Comparison of ENCODE assay signal across 28 cellular contexts in genomic region chr9:100267211-100267610, GRCh38.
"Had no signal": no experiment of that assay in that cellular context is flagged by ENCODE, and none has a peak within 500 bp of the region (broad histone marks: within the 10 kb centered on the region; RNA-seq: fewer than 3 reads in every experiment).

No MANE protein-coding gene starts in this region.

- H3K27me3 ChIP-seq: esophagus squamous epithelium, gastrocnemius medialis, heart right ventricle, left lung had no signal

- DNase-seq: cortex of kidney; effector CD8-positive, alpha-beta T cell; effector memory CD8-positive, alpha-beta T cell; endodermal cell; erythroblast; esophagus squamous epithelium; foreskin fibroblast; foreskin melanocyte; gastrocnemius medialis; glutamatergic neuron; head of caudate nucleus; heart right ventricle; hippocampal formation; left cardiac atrium; left lung; left ventricle myocardium superior; lower lobe of right lung; mesenchymal stem cell; mucosa of descending colon; naive B cell; naive thymus-derived CD8-positive, alpha-beta T cell had no signal

- H3K27me3 Mint-ChIP-seq: dendritic cell treated with granulocyte-macrophage colony-stimulating factor and Interleukin-4, amounts not matched to agents 40 ng/mL and 50 ng/mL, for 4 days; effector memory CD8-positive, alpha-beta T cell; naive B cell; naive thymus-derived CD8-positive, alpha-beta T cell had no signal

- H3K4me3 ChIP-seq: esophagus squamous epithelium, gastrocnemius medialis, heart right ventricle, left lung, lower lobe of right lung, mucosa of descending colon had no signal

- H3K4me1 Mint-ChIP-seq: endodermal cell; mesothelial cell of epicardium; naive B cell; naive thymus-derived CD8-positive, alpha-beta T cell had no signal

- H3K27ac ChIP-seq: epithelial cell of prostate, esophagus squamous epithelium, gastrocnemius medialis, heart right ventricle, left lung, lower lobe of right lung had no signal

- FAIRE-seq: endometrium, islet of Langerhans, keratinocyte had no signal

- H3K4me3 Mint-ChIP-seq: dendritic cell treated with granulocyte-macrophage colony-stimulating factor and Interleukin-4, amounts not matched to agents 40 ng/mL and 50 ng/mL, for 4 days; effector memory CD8-positive, alpha-beta T cell; endodermal cell; mesothelial cell of epicardium; naive B cell; naive thymus-derived CD8-positive, alpha-beta T cell had no signal

- H3K27ac Mint-ChIP-seq: dendritic cell treated with granulocyte-macrophage colony-stimulating factor and Interleukin-4, amounts not matched to agents 40 ng/mL and 50 ng/mL, for 4 days; effector memory CD8-positive, alpha-beta T cell; endodermal cell; mesothelial cell of epicardium; naive B cell; naive thymus-derived CD8-positive, alpha-beta T cell had no signal

- H3K4me1 ChIP-seq: esophagus squamous epithelium, gastrocnemius medialis, heart right ventricle, left lung, lower lobe of right lung had no signal

- ATAC-seq: effector memory CD8-positive, alpha-beta T cell; esophagus mucosa; gastrocnemius medialis; heart right ventricle; left cardiac atrium; left lung; left ventricle myocardium superior; lower lobe of right lung; mucosa of descending colon; naive thymus-derived CD8-positive, alpha-beta T cell had no signal

- H3K9me3 Mint-ChIP-seq: dendritic cell treated with granulocyte-macrophage colony-stimulating factor and Interleukin-4, amounts not matched to agents 40 ng/mL and 50 ng/mL, for 4 days; effector memory CD8-positive, alpha-beta T cell; naive B cell; naive thymus-derived CD8-positive, alpha-beta T cell had no signal

- H3K9me3 ChIP-seq: esophagus squamous epithelium, gastrocnemius medialis, heart right ventricle, left lung, lower lobe of right lung, mucosa of descending colon had no signal
